30 cellular contexts compared by ENCODE assay signal in the genomic region with DNA sequence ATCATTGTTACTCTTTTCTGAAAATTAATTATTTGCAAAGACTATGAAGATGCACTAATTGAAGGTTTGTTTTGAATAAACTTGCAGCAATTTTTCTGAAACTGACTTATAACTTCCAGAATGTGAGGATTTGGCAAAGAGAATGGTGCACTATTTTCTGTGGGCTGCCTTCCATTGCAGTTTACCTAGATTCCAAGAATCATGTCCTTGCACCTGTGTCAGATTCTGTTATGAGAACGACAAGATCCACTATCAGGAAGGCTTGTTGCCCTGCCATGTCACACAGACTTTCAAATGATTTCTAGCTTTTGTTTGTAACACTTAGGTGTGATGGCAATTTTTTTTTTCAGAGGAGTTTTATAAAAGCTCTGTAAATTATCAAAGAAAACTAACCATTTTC.
"Had no signal": no experiment of that assay in that cellular context is flagged by ENCODE, and none has a peak within 500 bp of the region (broad histone marks: within the 10 kb centered on the region; RNA-seq: fewer than 3 reads in every experiment).

No MANE protein-coding gene starts in this region.

- H2AFZ ChIP-seq: PC-9 had no signal

- H3K9me3 ChIP-seq: ascending aorta, breast epithelium had no signal

- H3K4me3 ChIP-seq: ascending aorta, breast epithelium, K562, PC-9 had no signal

- H3K36me3 ChIP-seq: ascending aorta, breast epithelium, WERI-Rb-1 had no signal

- H3K27me3 ChIP-seq: ascending aorta, breast epithelium had no signal

- H3K27ac ChIP-seq: ascending aorta, breast epithelium, PC-9, RWPE1, WERI-Rb-1 had no signal

- H3K4me2 ChIP-seq: PC-9 had no signal

- DNase-seq: activated CD4-positive, alpha-beta memory T cell treated with anti-CD3 and anti-CD28 coated beads, Interleukin-2, amount 10 ng/mL, durations not matched to agents 7 days and 5 days; activated CD4-positive, alpha-beta T cell treated with anti-CD3 and anti-CD28 coated beads for 1 hour; activated CD4-positive, alpha-beta T cell treated with anti-CD3 and anti-CD28 coated beads for 48 hours; activated CD4-positive, CD25-positive, alpha-beta regulatory T cell; activated CD8-positive, alpha-beta memory T cell treated with anti-CD3 and anti-CD28 coated beads for 24 hours; activated CD8-positive, alpha-beta memory T cell treated with anti-CD3 and anti-CD28 coated beads, Interleukin-2, amount 10 ng/mL, durations not matched to agents 7 days and 5 days; activated CD8-positive, alpha-beta memory T cell treated with anti-CD3 and anti-CD28 coated beads, Interleukin-2, amount 50 U/mL, for 48 hours; activated effector memory CD4-positive, alpha-beta T cell treated with anti-CD3 and anti-CD28 coated beads, Interleukin-2, amount 50 U/mL, for 16 hours; activated naive CD4-positive, alpha-beta T cell treated with Interleukin-2 at 50 U/mL for 16 hours; activated naive CD8-positive, alpha-beta T cell treated with anti-CD3 and anti-CD28 coated beads, Interleukin-2, amount 10 ng/mL, durations not matched to agents 7 days and 5 days; activated T-cell treated with anti-CD3 and anti-CD28 coated beads, Interleukin-2, amount 50 U/mL, for 72 hours; amygdala; NCI-H1105; NCI-H1436; NCI-H1694; NCI-H1930; NCI-H345; NCI-H524 treated with DMSO at 0.1 percent for 48 hours; NCI-H748 treated with DMSO at 0.1 percent for 48 hours; NK-92 treated with Interleukin-12 subunit alpha and Interleukin-12 subunit beta, amount 100 ng/mL, for 24 hours; PC-9; SIG-M5; SW 1271; T-helper 1 cell; T1000; WERI-Rb-1 had no signal

- H3K4me1 ChIP-seq: breast epithelium had no signal
